ENCODE assay signal across 8 cellular contexts in genomic region chr3:45612918-45613602, GRCh38. TPM values are rescaled to one million over a fixed set of nuclear protein-coding genes. Genes with fewer than 3 reads are reported as not detected.
DNase-seq lines count a peak whose midpoint lies in the region; ATAC-seq and TF ChIP-seq lines count a peak whose summit lies in the region.

No MANE protein-coding gene starts in this region.

- no peak overlapping the region for H2BK120ac ChIP-seq in neuronal stem cell (ENCODE audit: low read depth, low read length)

- DNase-seq in GM12865 (ENCODE audit: low read depth) (peak; percentile 92), fibroblast of mammary gland (ENCODE audit: low read depth) (peak; percentile 40), ovary (no peak), left ventricle myocardium inferior (no peak), neuronal stem cell (ENCODE audit: low spot score) (no peak), Ammon's horn (ENCODE audit: low spot score) (no peak)

- H2BK15ac ChIP-seq in neuronal stem cell (ENCODE audit: low read length) = no peak overlapping the region

- no peak overlapping the region for H4K91ac ChIP-seq in neuronal stem cell (ENCODE audit: low read depth, low read length, poor library complexity)

- H3K27me3 Mint-ChIP-seq in IgD-negative memory B cell = no peaks in the 10 kb centered on the region

- H3K36me3 Mint-ChIP-seq in IgD-negative memory B cell = peaks cover 3% of the 10 kb centered on the region

- no peak overlapping the region for H4K8ac ChIP-seq in neuronal stem cell (ENCODE audit: low read depth, low read length)

- H3K4ac ChIP-seq in neuronal stem cell (ENCODE audit: low read length) = no peak overlapping the region

- no peak overlapping the region for H3K4me2 ChIP-seq in neuronal stem cell (ENCODE audit: insufficient read depth, low read length, poor library complexity, severe bottlenecking)

- H3K4me1 ChIP-seq in ovary (ENCODE audit: insufficient read depth) (peaks cover 7% of the 10 kb centered on the region), left ventricle myocardium inferior (peaks cover 91% of the 10 kb centered on the region), neuronal stem cell (ENCODE audit: control insufficient read depth in 2 of 2, insufficient read depth in 1 of 2, low read depth in 1 of 2, low read length in 2 of 2) (peaks cover 0 to 16% of the 10 kb centered on the region in 2 donors)

- no peak for TF ChIP-seq POLR2A in ovary (IDR thresholded peaks at IDR 0.05)

- no peak overlapping the region for H2BK12ac ChIP-seq in neuronal stem cell (ENCODE audit: low read length)

- H3K14ac ChIP-seq in neuronal stem cell (ENCODE audit: low read length) = no peak overlapping the region

- TF ChIP-seq CTCF in GM12865 (IDR thresholded peaks at IDR 0.05; ENCODE audit: insufficient read depth, low read depth, low read length, missing control alignments) (no peak), fibroblast of mammary gland (conservative IDR thresholded peaks at IDR 0.05; ENCODE audit: control insufficient read depth, insufficient read depth, low read depth, low read length) (no peak), ovary (IDR thresholded peaks at IDR 0.05) (no peak), left ventricle myocardium inferior (IDR thresholded peaks at IDR 0.05; ENCODE audit: borderline replicate concordance) (no peak)

- ATAC-seq in GM21619 (IDR thresholded peaks at IDR 0.05; ENCODE audit: unreplicated experiment) = peak; percentile 68

- H3K18ac ChIP-seq in neuronal stem cell (ENCODE audit: low read length) = no peak overlapping the region

- H3K27me3 ChIP-seq in ovary (no peaks in the 10 kb centered on the region), left ventricle myocardium inferior (ENCODE audit: low read depth) (no peaks in the 10 kb centered on the region), neuronal stem cell (ENCODE audit: control insufficient read depth in 3 of 3, insufficient read depth in 3 of 3, low read depth in 1 of 3, low read length in 3 of 3) (no peaks in the 10 kb centered on the region)

- peak overlapping the region; percentile 4 for H3K4me3 ChIP-seq in GM12865 (ENCODE audit: low read depth, low read length)
- H3K4me3 ChIP-seq in fibroblast of mammary gland (ENCODE audit: control insufficient read depth, low read depth, low read length) = no peak overlapping the region
- no peak overlapping the region for H3K4me3 ChIP-seq in ovary
- H3K4me3 ChIP-seq in left ventricle myocardium inferior = no peak overlapping the region
- H3K4me3 ChIP-seq in neuronal stem cell (ENCODE audit: low read length in 2 of 2) = no peak overlapping the region

- peaks cover 3% of the 10 kb centered on the region for H3K79me1 ChIP-seq in neuronal stem cell (ENCODE audit: low read depth, low read length)

- peak overlapping the region; percentile 19 to 77 (median 64) for H3K4me3 Mint-ChIP-seq in IgD-negative memory B cell

- H3K27ac ChIP-seq in ovary (no peak overlapping the region), left ventricle myocardium inferior (replicated peaks) (no peak overlapping the region), neuronal stem cell (replicated peaks; ENCODE audit: low read length) (no peak overlapping the region)

- H3K9me3 ChIP-seq in ovary (no peaks in the 10 kb centered on the region), left ventricle myocardium inferior (replicated peaks) (no peaks in the 10 kb centered on the region), neuronal stem cell (replicated peaks in 1 of 2; ENCODE audit: control insufficient read depth in 2 of 2, insufficient read depth in 1 of 2, low read depth in 1 of 2, low read length in 2 of 2) (no peaks in the 10 kb centered on the region)

- H3K36me3 ChIP-seq in ovary = no peaks in the 10 kb centered on the region
- no peaks in the 10 kb centered on the region for H3K36me3 ChIP-seq in left ventricle myocardium inferior
- peaks cover 0 to 2% of the 10 kb centered on the region in 2 donors for H3K36me3 ChIP-seq in neuronal stem cell (replicated peaks in 1 of 2; ENCODE audit: control insufficient read depth in 2 of 2, insufficient read depth in 2 of 2, low read length in 2 of 2)

- WGBS in ovary, 3 donors = 69 to 80% (median 79%) methylated on average over 7 of the region's 7 CpGs
- no CpG with 5 or more reads among the region's 7 CpGs for WGBS in neuronal stem cell (ENCODE audit: extremely low coverage in 2 of 2, insufficient read length in 2 of 2, insufficient replicate concordance in 1 of 2), 2 donors

- no peak overlapping the region for H2BK5ac ChIP-seq in neuronal stem cell (ENCODE audit: low read length)

- H2AK5ac ChIP-seq in neuronal stem cell (ENCODE audit: low read depth, low read length) = no peak overlapping the region

- H3K9me3 Mint-ChIP-seq in IgD-negative memory B cell = no peaks in the 10 kb centered on the region

- intact Hi-C loops in ovary (cut with DNase I) = no loop called here
- intact Hi-C loops in left ventricle myocardium inferior (cut with micrococcal nuclease) = no loop called here

- peaks cover 47 to 58% (median 54%) of the 10 kb centered on the region in 3 donors for H3K4me1 Mint-ChIP-seq in IgD-negative memory B cell

- no peak overlapping the region for H3K9ac ChIP-seq in neuronal stem cell (ENCODE audit: low read depth, low read length, poor library complexity)

- TF ChIP-seq EP300 in ovary (IDR thresholded peaks at IDR 0.05) = no peak

- no peak overlapping the region for H3K23ac ChIP-seq in neuronal stem cell (ENCODE audit: low read depth, low read length, poor library complexity)

- H2AFZ ChIP-seq in neuronal stem cell (ENCODE audit: low read length) = no peak overlapping the region

- peak overlapping the region; percentile 5 to 83 (median 32) for H3K27ac Mint-ChIP-seq in IgD-negative memory B cell

RNA-seq across cellular contexts. Expression of gene LIMD1, which starts 18.5 kb away (rescaled TPM):
- polyA plus RNA-seq in IgD-negative memory B cell = 23.0 TPM
- 10 to 100 TPM in 6 of 7 donors, 1 to 10 TPM in 1; 7.5 to 17.5 (median 15.4) TPM for total RNA-seq in ovary
- polyA plus RNA-seq in ovary = 1 to 10 TPM; 4.1 to 9.3 TPM
- total RNA-seq in left ventricle myocardium inferior = 27.8 TPM
- 5.5 TPM for polyA plus RNA-seq in neuronal stem cell (2013, experiment 1 of 2)
- polyA plus RNA-seq in neuronal stem cell (2013, experiment 2 of 2) = 5.7 TPM

Comparison
In these comparisons a context has a peak if more than half of its experiments do, and no peak if none do; other contexts are left out.
1. DNase-seq: peak in GM12865 (single experiment) and fibroblast of mammary gland (single experiment); none in ovary (0 of 5), left ventricle myocardium inferior (single experiment), neuronal stem cell (single experiment) and Ammon's horn (single experiment).